9 cellular contexts compared by ENCODE assay signal in genomic region chr22:50171319-50171964, GRCh38. TPM values are rescaled to one million over a fixed set of nuclear protein-coding genes. Genes with fewer than 3 reads are reported as not detected.
DNase-seq lines count a peak whose midpoint lies in the region; ATAC-seq and TF ChIP-seq lines count a peak whose summit lies in the region.
"Had no signal": no experiment of that assay in that cellular context is flagged by ENCODE, and none has a peak within 500 bp of the region (broad histone marks: within the 10 kb centered on the region; RNA-seq: fewer than 3 reads in every experiment).

No MANE protein-coding gene starts in this region.

- no peaks in the 10 kb centered on the region for H3K36me3 Mint-ChIP-seq in activated CD4-positive, alpha-beta T cell treated with anti-CD3 and anti-CD28 coated beads for 36 hours (ENCODE audit: low read depth)
- H3K36me3 Mint-ChIP-seq in activated T-helper 2 cell treated with anti-CD3 and anti-CD28 coated beads, Interferon-gamma antibody, Interleukin-2, Interleukin-4, amounts not matched to agents 10 μg/mL and 5 μg/mL and 100 μg/mL, durations not matched to agents 14 hours and 24 hours and 36 hours (ENCODE audit: low read depth), result no peaks in the 10 kb centered on the region
- H3K36me3 Mint-ChIP-seq in stimulated activated memory B cell treated with anti-CD40 and anti-IgM and Interleukin-4, amounts not matched to agents 10 μg/mL and 1 μg/mL and 100 μg/mL, for 72 hours, result no peaks in the 10 kb centered on the region

- H3K27ac ChIP-seq in iPS-18a (ENCODE audit: low read length) (no peak overlapping the region), uterus (no peak overlapping the region)

- CTCF ChIA-PET in activated CD4-positive, alpha-beta T cell treated with anti-CD3 and anti-CD28 coated beads for 36 hours (lab: Charles Lee), result interaction anchor here (0.5 to 0.9 kb wide), 3 partner anchors 178 to 492 kb away, joined by 3 read pairs; no protein-coding TSS in a partner anchor

- no peak overlapping the region for H3K27ac Mint-ChIP-seq in activated CD4-positive, alpha-beta T cell treated with anti-CD3 and anti-CD28 coated beads for 36 hours
- H3K27ac Mint-ChIP-seq in activated T-helper 2 cell treated with anti-CD3 and anti-CD28 coated beads, Interferon-gamma antibody, Interleukin-2, Interleukin-4, amounts not matched to agents 10 μg/mL and 5 μg/mL and 100 μg/mL, durations not matched to agents 14 hours and 24 hours and 36 hours, result peak overlapping the region; percentile 33
- peak overlapping the region; percentile 62 for H3K27ac Mint-ChIP-seq in stimulated activated memory B cell treated with anti-CD40 and anti-IgM and Interleukin-4, amounts not matched to agents 10 μg/mL and 1 μg/mL and 100 μg/mL, for 72 hours

- no peaks in the 10 kb centered on the region for H3K9me3 Mint-ChIP-seq in activated CD4-positive, alpha-beta T cell treated with anti-CD3 and anti-CD28 coated beads for 36 hours (ENCODE audit: low read depth)
- no peaks in the 10 kb centered on the region for H3K9me3 Mint-ChIP-seq in activated T-helper 2 cell treated with anti-CD3 and anti-CD28 coated beads, Interferon-gamma antibody, Interleukin-2, Interleukin-4, amounts not matched to agents 10 μg/mL and 5 μg/mL and 100 μg/mL, durations not matched to agents 14 hours and 24 hours and 36 hours
- H3K9me3 Mint-ChIP-seq in stimulated activated memory B cell treated with anti-CD40 and anti-IgM and Interleukin-4, amounts not matched to agents 10 μg/mL and 1 μg/mL and 100 μg/mL, for 72 hours, result no peaks in the 10 kb centered on the region

- peaks cover 37% of the 10 kb centered on the region for H3K27me3 ChIP-seq in iPS-18a (ENCODE audit: control insufficient read depth, insufficient read depth, low read length)
- H3K27me3 ChIP-seq in uterus, result peaks cover 0 to 2% of the 10 kb centered on the region in 2 donors

- H3K4me3 ChIP-seq in iPS-18a (ENCODE audit: low read length) (peak overlapping the region; percentile 58), uterus (peak overlapping the region in 1 of 2 donors; percentile 40)

- H3K4me1 Mint-ChIP-seq in activated CD4-positive, alpha-beta T cell treated with anti-CD3 and anti-CD28 coated beads for 36 hours, result peaks cover 2% of the 10 kb centered on the region
- peaks cover 12% of the 10 kb centered on the region for H3K4me1 Mint-ChIP-seq in activated T-helper 2 cell treated with anti-CD3 and anti-CD28 coated beads, Interferon-gamma antibody, Interleukin-2, Interleukin-4, amounts not matched to agents 10 μg/mL and 5 μg/mL and 100 μg/mL, durations not matched to agents 14 hours and 24 hours and 36 hours (ENCODE audit: low read depth)
- peaks cover 50% of the 10 kb centered on the region for H3K4me1 Mint-ChIP-seq in stimulated activated memory B cell treated with anti-CD40 and anti-IgM and Interleukin-4, amounts not matched to agents 10 μg/mL and 1 μg/mL and 100 μg/mL, for 72 hours

- intact Hi-C loops in activated CD4-positive, alpha-beta T cell treated with anti-CD3 and anti-CD28 coated beads for 36 hours (cut with DNase I, micrococcal nuclease), result no loop called here
- intact Hi-C loops in activated T-helper 2 cell treated with anti-CD3 and anti-CD28 coated beads, Interferon-gamma antibody, Interleukin-2, Interleukin-4, amounts not matched to agents 10 μg/mL and 5 μg/mL and 100 μg/mL, durations not matched to agents 14 hours and 24 hours and 36 hours (cut with micrococcal nuclease), result no loop called here
- intact Hi-C loops in uterus (cut with DNase I; ENCODE audit: low total_unique reads), result no loop called here

- H3K9me3 ChIP-seq in iPS-18a (ENCODE audit: control insufficient read depth, low read depth, low read length), result no peaks in the 10 kb centered on the region
- no peaks in the 10 kb centered on the region for H3K9me3 ChIP-seq in uterus

- no peak for TF ChIP-seq POLR2A in uterus (IDR thresholded peaks at IDR 0.05)

- no peak for ATAC-seq in activated CD4-positive, alpha-beta T cell treated with anti-CD3 and anti-CD28 coated beads for 36 hours
- ATAC-seq in stimulated activated memory B cell treated with anti-CD40 and anti-IgM and Interleukin-4, amounts not matched to agents 10 μg/mL and 1 μg/mL and 100 μg/mL, for 72 hours, result no peak

- no peak overlapping the region for H3K9ac ChIP-seq in iPS-18a (ENCODE audit: low read length)

- peak overlapping the region; percentile 64 for H3K4me3 Mint-ChIP-seq in activated CD4-positive, alpha-beta T cell treated with anti-CD3 and anti-CD28 coated beads for 36 hours
- peak overlapping the region; percentile 66 for H3K4me3 Mint-ChIP-seq in activated T-helper 2 cell treated with anti-CD3 and anti-CD28 coated beads, Interferon-gamma antibody, Interleukin-2, Interleukin-4, amounts not matched to agents 10 μg/mL and 5 μg/mL and 100 μg/mL, durations not matched to agents 14 hours and 24 hours and 36 hours (ENCODE audit: low read depth)
- peak overlapping the region; percentile 67 for H3K4me3 Mint-ChIP-seq in stimulated activated memory B cell treated with anti-CD40 and anti-IgM and Interleukin-4, amounts not matched to agents 10 μg/mL and 1 μg/mL and 100 μg/mL, for 72 hours

- DNase-seq in activated CD4-positive, alpha-beta T cell treated with anti-CD3 and anti-CD28 coated beads for 36 hours, result no peak
- DNase-seq in activated CD4-positive, alpha-beta T cell treated with anti-CD3 and anti-CD28 coated beads, Interleukin-2, amount 50 U/mL, for 4 hours, result no peak
- no peak for DNase-seq in activated T-helper 2 cell treated with anti-CD3 and anti-CD28 coated beads, Interferon-gamma antibody, Interleukin-2, Interleukin-4, amounts not matched to agents 10 μg/mL and 5 μg/mL and 100 μg/mL, durations not matched to agents 14 hours and 24 hours and 36 hours (ENCODE audit: low spot score)
- DNase-seq in SW480 (ENCODE audit: low spot score), result no peak
- DNase-seq in uterus, result no peak
- no peak for DNase-seq in activated effector memory CD4-positive, alpha-beta T cell treated with Interleukin-2 at 50 U/mL for 16 hours
- DNase-seq: amniotic stem cell had no signal

- no peak for TF ChIP-seq CTCF in uterus (IDR thresholded peaks at IDR 0.05)

- POLR2A ChIA-PET in activated CD4-positive, alpha-beta T cell treated with anti-CD3 and anti-CD28 coated beads for 36 hours (lab: Charles Lee), result interaction anchor here (0.6 to 0.9 kb wide), 2 partner anchors 16 to 231 kb away, joined by 3 to 7 read pairs; no protein-coding TSS in a partner anchor

- H3K4me1 ChIP-seq in iPS-18a (ENCODE audit: control insufficient read depth, low read depth, low read length) (no peaks in the 10 kb centered on the region), uterus (peaks cover 0 to 9% of the 10 kb centered on the region in 2 donors)

- H3K27me3 Mint-ChIP-seq in activated CD4-positive, alpha-beta T cell treated with anti-CD3 and anti-CD28 coated beads for 36 hours, result peaks cover 30% of the 10 kb centered on the region
- peaks cover 26% of the 10 kb centered on the region for H3K27me3 Mint-ChIP-seq in activated T-helper 2 cell treated with anti-CD3 and anti-CD28 coated beads, Interferon-gamma antibody, Interleukin-2, Interleukin-4, amounts not matched to agents 10 μg/mL and 5 μg/mL and 100 μg/mL, durations not matched to agents 14 hours and 24 hours and 36 hours (ENCODE audit: low read depth)
- peaks cover 34% of the 10 kb centered on the region for H3K27me3 Mint-ChIP-seq in stimulated activated memory B cell treated with anti-CD40 and anti-IgM and Interleukin-4, amounts not matched to agents 10 μg/mL and 1 μg/mL and 100 μg/mL, for 72 hours

- H3K36me3 ChIP-seq in iPS-18a (ENCODE audit: control insufficient read depth, low read depth, low read length), result no peaks in the 10 kb centered on the region
- no peaks in the 10 kb centered on the region for H3K36me3 ChIP-seq in uterus

RNA-seq across cellular contexts. Expression of gene PANX2, which starts 0.9 kb away (rescaled TPM):
- 1 to 10 TPM; 2.2 to 2.7 TPM for total RNA-seq in activated CD4-positive, alpha-beta T cell treated with anti-CD3 and anti-CD28 coated beads for 36 hours
- total RNA-seq in activated T-helper 2 cell treated with anti-CD3 and anti-CD28 coated beads, Interferon-gamma antibody, Interleukin-2, Interleukin-4, amounts not matched to agents 10 μg/mL and 5 μg/mL and 100 μg/mL, durations not matched to agents 14 hours and 24 hours and 36 hours, result 2.4 and 2.8 TPM in 2 replicates
- total RNA-seq in uterus, result under 1 TPM in 2 of 4 donors, not detected in 2; 0.35 to 0.43 TPM

RNA-seq across cellular contexts. Expression of gene TRABD, which starts 14.3 kb away (rescaled TPM):
- total RNA-seq in activated CD4-positive, alpha-beta T cell treated with anti-CD3 and anti-CD28 coated beads for 36 hours, result 10 to 100 TPM; 60.7 to 74.5 TPM
- 104 and 109 TPM in 2 replicates for total RNA-seq in activated T-helper 2 cell treated with anti-CD3 and anti-CD28 coated beads, Interferon-gamma antibody, Interleukin-2, Interleukin-4, amounts not matched to agents 10 μg/mL and 5 μg/mL and 100 μg/mL, durations not matched to agents 14 hours and 24 hours and 36 hours
- 10 to 100 TPM in 3 of 4 donors, 1 to 10 TPM in 1; 9.5 to 37.3 (median 15.0) TPM for total RNA-seq in uterus

RNA-seq across cellular contexts. Expression of gene SELENOO, which starts 29.4 kb away (rescaled TPM):
- total RNA-seq in activated CD4-positive, alpha-beta T cell treated with anti-CD3 and anti-CD28 coated beads for 36 hours, result 10 to 100 TPM; 14.4 to 18.3 TPM
- 26.3 and 26.4 TPM in 2 replicates for total RNA-seq in activated T-helper 2 cell treated with anti-CD3 and anti-CD28 coated beads, Interferon-gamma antibody, Interleukin-2, Interleukin-4, amounts not matched to agents 10 μg/mL and 5 μg/mL and 100 μg/mL, durations not matched to agents 14 hours and 24 hours and 36 hours
- 10 to 100 TPM in 2 of 4 donors, 1 to 10 TPM in 2; 1.5 to 22.1 (median 10.0) TPM for total RNA-seq in uterus
